ENCODE assay signal across 8 cellular contexts in the genomic region with DNA sequence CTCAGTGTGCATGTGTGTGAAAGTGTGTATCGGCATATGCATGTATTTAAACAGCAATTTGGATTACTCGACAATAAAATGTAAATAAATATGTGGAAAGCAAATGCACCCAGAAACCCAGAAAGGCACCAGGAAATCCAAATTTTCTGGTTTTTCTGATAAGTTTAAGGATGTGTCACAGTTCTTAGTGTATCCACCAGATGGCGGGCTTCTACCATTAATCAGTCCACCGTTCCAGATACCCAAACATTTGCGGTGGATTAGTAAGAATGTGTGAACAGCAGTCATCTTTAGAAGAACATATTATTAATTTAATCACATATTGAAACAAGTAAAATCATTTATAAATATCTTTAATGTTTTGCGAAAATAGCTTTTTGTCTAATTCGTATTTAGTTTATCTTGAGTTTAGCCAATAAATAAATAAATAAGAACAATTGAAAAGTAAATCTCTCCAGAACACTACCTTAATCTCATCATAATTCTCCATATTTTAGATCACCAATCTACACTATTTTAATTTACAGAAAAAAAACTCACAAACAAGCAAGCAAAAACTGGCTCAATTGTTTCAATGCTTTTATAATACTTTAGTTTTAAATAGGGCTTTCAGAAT.
DNase-seq lines count a peak whose midpoint lies in the region; ATAC-seq lines count a peak whose summit lies in the region.

No MANE protein-coding gene starts in this region.

- POLR2A ChIA-PET in activated CD4-positive, alpha-beta memory T cell treated with anti-CD3 and anti-CD28 coated beads, Interleukin-2, amount 10 ng/mL, durations not matched to agents 7 days and 5 days (lab: Charles Lee): no interaction called here

- H3K27me3 Mint-ChIP-seq in activated CD4-positive, alpha-beta memory T cell treated with anti-CD3 and anti-CD28 coated beads, Interleukin-2, amount 10 ng/mL, durations not matched to agents 7 days and 5 days: peaks cover 4% of the 10 kb centered on the region
- H3K27me3 Mint-ChIP-seq in stimulated activated naive B cell treated with anti-CD40 and anti-IgM and Interleukin-4, amounts not matched to agents 10 μg/mL and 1 μg/mL and 100 μg/mL, for 72 hours: peaks cover 0 to 12% of the 10 kb centered on the region in 2 donors

- H3K27ac Mint-ChIP-seq in activated CD4-positive, alpha-beta memory T cell treated with anti-CD3 and anti-CD28 coated beads, Interleukin-2, amount 10 ng/mL, durations not matched to agents 7 days and 5 days: no peak overlapping the region
- H3K27ac Mint-ChIP-seq in stimulated activated naive B cell treated with anti-CD40 and anti-IgM and Interleukin-4, amounts not matched to agents 10 μg/mL and 1 μg/mL and 100 μg/mL, for 72 hours: no peak overlapping the region

- no peaks in the 10 kb centered on the region for H3K9me3 Mint-ChIP-seq in activated CD4-positive, alpha-beta memory T cell treated with anti-CD3 and anti-CD28 coated beads, Interleukin-2, amount 10 ng/mL, durations not matched to agents 7 days and 5 days
- H3K9me3 Mint-ChIP-seq in stimulated activated naive B cell treated with anti-CD40 and anti-IgM and Interleukin-4, amounts not matched to agents 10 μg/mL and 1 μg/mL and 100 μg/mL, for 72 hours: no peaks in the 10 kb centered on the region

- CTCF ChIA-PET in activated CD4-positive, alpha-beta memory T cell treated with anti-CD3 and anti-CD28 coated beads, Interleukin-2, amount 10 ng/mL, durations not matched to agents 7 days and 5 days (lab: Charles Lee): interaction anchor here (0.9 kb wide), 1 partner anchor 299 kb away, joined by 3 read pairs; the partner anchor contains the start of gene DSEL

- H3K4me1 Mint-ChIP-seq in activated CD4-positive, alpha-beta memory T cell treated with anti-CD3 and anti-CD28 coated beads, Interleukin-2, amount 10 ng/mL, durations not matched to agents 7 days and 5 days: no peaks in the 10 kb centered on the region
- H3K4me1 Mint-ChIP-seq in stimulated activated naive B cell treated with anti-CD40 and anti-IgM and Interleukin-4, amounts not matched to agents 10 μg/mL and 1 μg/mL and 100 μg/mL, for 72 hours: no peaks in the 10 kb centered on the region

- peak; percentile 78 for DNase-seq in Ammon's horn (ENCODE audit: low spot score)
- peak; percentile 94 for DNase-seq in NCI-H510A treated with DMSO at 0.1 percent for 48 hours (lab: John Stamatoyannopoulos, UW)
- peak; percentile 59 for DNase-seq in activated CD4-positive, alpha-beta memory T cell treated with anti-CD3 and anti-CD28 coated beads, Interleukin-2, amount 10 ng/mL, durations not matched to agents 7 days and 5 days
- DNase-seq in effector CD4-positive, alpha-beta T cell: peak; percentile 44
- DNase-seq in middle frontal gyrus (ENCODE audit: extremely low spot score, low spot score): peak; percentile 52
- peak; percentile 7 for DNase-seq in stimulated activated naive B cell treated with anti-CD40 and anti-IgM and Interleukin-4, amounts not matched to agents 10 μg/mL and 1 μg/mL and 100 μg/mL, for 72 hours

- H3K4me3 Mint-ChIP-seq in activated CD4-positive, alpha-beta memory T cell treated with anti-CD3 and anti-CD28 coated beads, Interleukin-2, amount 10 ng/mL, durations not matched to agents 7 days and 5 days: no peak overlapping the region
- no peak overlapping the region for H3K4me3 Mint-ChIP-seq in stimulated activated naive B cell treated with anti-CD40 and anti-IgM and Interleukin-4, amounts not matched to agents 10 μg/mL and 1 μg/mL and 100 μg/mL, for 72 hours

- H3K36me3 Mint-ChIP-seq in activated CD4-positive, alpha-beta memory T cell treated with anti-CD3 and anti-CD28 coated beads, Interleukin-2, amount 10 ng/mL, durations not matched to agents 7 days and 5 days (ENCODE audit: low read depth): no peaks in the 10 kb centered on the region
- no peaks in the 10 kb centered on the region for H3K36me3 Mint-ChIP-seq in stimulated activated naive B cell treated with anti-CD40 and anti-IgM and Interleukin-4, amounts not matched to agents 10 μg/mL and 1 μg/mL and 100 μg/mL, for 72 hours

- ATAC-seq in GM18873 (IDR thresholded peaks at IDR 0.05; ENCODE audit: low FRiP score, unreplicated experiment): peak; percentile 87
- ATAC-seq in HG03159 (IDR thresholded peaks at IDR 0.05; ENCODE audit: unreplicated experiment): peak; percentile 96
- ATAC-seq in stimulated activated naive B cell treated with anti-CD40 and anti-IgM and Interleukin-4, amounts not matched to agents 10 μg/mL and 1 μg/mL and 100 μg/mL, for 72 hours (replicated peaks): peak; percentile 86 to 88

Comparison
In these comparisons a context has a peak if more than half of its experiments do, and no peak if none do; other contexts are left out.
1. Peak in every context shown above with its lines: DNase-seq and ATAC-seq.
2. DNase-seq: peak in every context shown above with its lines; median percentile 94 in NCI-H510A treated with DMSO at 0.1 percent for 48 hours; 78 in Ammon's horn; 59 in activated CD4-positive, alpha-beta memory T cell treated with anti-CD3 and anti-CD28 coated beads, Interleukin-2, amount 10 ng/mL, durations not matched to agents 7 days and 5 days; 52 in middle frontal gyrus; 44 in effector CD4-positive, alpha-beta T cell; 7 in stimulated activated naive B cell treated with anti-CD40 and anti-IgM and Interleukin-4, amounts not matched to agents 10 μg/mL and 1 μg/mL and 100 μg/mL, for 72 hours.